ENCODE assay signal across 21 cellular contexts in genomic region chr12:64178122-64178521, GRCh38. TPM values are rescaled to one million over a fixed set of nuclear protein-coding genes. Genes with fewer than 3 reads are reported as not detected.
A peak's percentile ranks its signal among the peaks of the same experiment; 100 is the strongest.
DNase-seq lines count a peak whose midpoint lies in the region; ATAC-seq and TF ChIP-seq lines count a peak whose summit lies in the region.
"Had no signal": no experiment of that assay in that cellular context is flagged by ENCODE, and none has a peak within 500 bp of the region (broad histone marks: within the 10 kb centered on the region; RNA-seq: fewer than 3 reads in every experiment).

No MANE protein-coding gene starts in this region.

- CTCF ChIA-PET in mammary epithelial cell (lab: Charles Lee; ENCODE audit: low non-redundant PET) = no interaction called here

- H3K79me2 ChIP-seq in mammary epithelial cell (ENCODE audit: insufficient read depth, low read length) = no peaks in the 10 kb centered on the region

- H3K4me1 ChIP-seq in mammary epithelial cell (ENCODE audit: insufficient read depth, low read length) (peaks cover 39% of the 10 kb centered on the region), uterus (no peaks in the 10 kb centered on the region), spleen (peaks cover 7 to 28% (median 15%) of the 10 kb centered on the region in 6 donors)
- H3K4me1 ChIP-seq: body of pancreas, prostate gland had no signal

- ATAC-seq in HG03175 (IDR thresholded peaks at IDR 0.05; ENCODE audit: unreplicated experiment) = no peak
- ATAC-seq: body of pancreas; stimulated activated memory B cell treated with anti-CD40 and anti-IgM and Interleukin-4, amounts not matched to agents 10 μg/mL and 1 μg/mL and 100 μg/mL, for 72 hours had no signal

- dilution Hi-C loops in mammary epithelial cell (cut with HindIII; ENCODE audit: low sequenced_read_pairs) = no loop called here

- no peaks in the 10 kb centered on the region for H3K27me3 ChIP-seq in mammary epithelial cell (ENCODE audit: insufficient read depth, low read length)
- no peaks in the 10 kb centered on the region for H3K27me3 ChIP-seq in uterus
- H3K27me3 ChIP-seq in spleen (replicated peaks in 1 of 7) = no peaks in the 10 kb centered on the region
- H3K27me3 ChIP-seq: body of pancreas, MG63, vagina had no signal

- no peak overlapping the region for H3K4me3 ChIP-seq in mammary epithelial cell (replicated peaks in 1 of 3; ENCODE audit: insufficient read depth in 1 of 3, low read depth in 2 of 3, low read length in 3 of 3)
- no peak overlapping the region for H3K4me3 ChIP-seq in uterus
- H3K4me3 ChIP-seq in spleen = no peak overlapping the region
- H3K4me3 ChIP-seq: body of pancreas, MG63, prostate gland, vagina had no signal

- no TSS peak for BruUV-seq in mammary epithelial cell (replicated peaks; lab: Mats Ljungman, UMichigan)

- WGBS in mammary epithelial cell (ENCODE audit: low coverage, missing lambda C conversion rate) = 53% methylated on average over 1 of the region's 1 CpG
- WGBS in spleen, 5 donors = 62 to 86% (median 75%) methylated on average over 1 of the region's 1 CpG

- H3K9me3 ChIP-seq in mammary epithelial cell (replicated peaks; ENCODE audit: insufficient read depth, low read length) (no peaks in the 10 kb centered on the region), uterus (no peaks in the 10 kb centered on the region), spleen (no peaks in the 10 kb centered on the region)
- H3K9me3 ChIP-seq: body of pancreas, MG63, prostate gland, vagina had no signal

- intact Hi-C loops in mammary epithelial cell (cut with micrococcal nuclease) = no loop called here
- intact Hi-C loops in uterus (cut with DNase I; ENCODE audit: low total_unique reads) = no loop called here
- intact Hi-C loops in spleen (cut with DNase I; ENCODE audit: low total_unique reads) = no loop called here

- TF ChIP-seq POLR2A in uterus (IDR thresholded peaks at IDR 0.05) (no peak), spleen (IDR thresholded peaks at IDR 0.05) (no peak)

- DNase-seq in AG08396 (ENCODE audit: low spot score) (peak; percentile 36), HT1080 (ENCODE audit: low read depth) (peak; percentile 76), mammary epithelial cell (peak; percentile 53), kidney tubule cell (ENCODE audit: low spot score) (peak; percentile 59), uterus (no peak), spleen (no peak), NCI-H526 treated with DMSO at 0.1 percent for 48 hours (lab: John Stamatoyannopoulos, UW) (no peak)
- DNase-seq: activated CD4-positive, alpha-beta T cell treated with anti-CD3 and anti-CD28 coated beads for 48 hours; body of pancreas; endodermal cell; GOT3; MG63; midbrain; NCI-H2081 treated with DMSO at 0.1 percent for 48 hours; stimulated activated CD4-positive, alpha-beta T cell treated with anti-CD3 and anti-CD28 coated beads, Interleukin-2, amount 100 ng/mL, for 48 hours had no signal

- H3K36me3 ChIP-seq in mammary epithelial cell (ENCODE audit: insufficient read depth, low read length) (no peaks in the 10 kb centered on the region), uterus (no peaks in the 10 kb centered on the region), spleen (no peaks in the 10 kb centered on the region)
- H3K36me3 ChIP-seq: MG63, prostate gland, vagina had no signal

- no peak overlapping the region for H3K9ac ChIP-seq in mammary epithelial cell (ENCODE audit: insufficient read depth, low read length)

- in situ Hi-C loops in mammary epithelial cell (cut with MboI; ENCODE audit: low sequenced_read_pairs in 2 of 2) = no loop called here

- H3K4me2 ChIP-seq in mammary epithelial cell (ENCODE audit: insufficient read depth, low read depth, low read length) = peak overlapping the region; percentile 1

- H3K27ac ChIP-seq in mammary epithelial cell (ENCODE audit: insufficient read depth, low read depth, low read length) = peak overlapping the region; percentile 18
- H3K27ac ChIP-seq in uterus = no peak overlapping the region
- peak overlapping the region in 1 of 8 donors; percentile 49 for H3K27ac ChIP-seq in spleen
- H3K27ac ChIP-seq: body of pancreas, C4-2B, HL-60, prostate gland, vagina had no signal

- TF ChIP-seq CTCF in mammary epithelial cell (conservative IDR thresholded peaks at IDR 0.05 in 1 of 2, IDR thresholded peaks at IDR 0.05 in 1 of 2; ENCODE audit: extremely low read depth in 1 of 2, insufficient read depth in 1 of 2, low read depth in 1 of 2, low read length in 2 of 2) = no peak
- TF ChIP-seq CTCF in uterus (IDR thresholded peaks at IDR 0.05) = no peak
- no peak for TF ChIP-seq CTCF in spleen (IDR thresholded peaks at IDR 0.05 in 8 of 11, conservative IDR thresholded peaks at IDR 0.05 in 3 of 11)

- H2AFZ ChIP-seq in mammary epithelial cell (ENCODE audit: low read depth, low read length) = peak overlapping the region; percentile 0

- H4K20me1 ChIP-seq in mammary epithelial cell (ENCODE audit: insufficient read depth, low read length) = no peaks in the 10 kb centered on the region

RNA-seq across cellular contexts. Expression of gene KICS2, which starts 44.0 kb away (rescaled TPM):
- 7.1 and 10.7 TPM in 2 replicates for total RNA-seq in HT1080 (2014; rRNA removed; shearing (Covaris generic))
- polyA plus RNA-seq in HT1080 (2015; cell fraction: cytosol; rRNA removed) = 7.2 and 7.9 TPM in 2 replicates
- 6.9 and 7.5 TPM in 2 replicates for polyA plus RNA-seq in HT1080 (2015; cell fraction: nucleus; rRNA removed)
- total RNA-seq in mammary epithelial cell = 10 to 100 TPM; 10.7 to 14.5 TPM
- 5.1 TPM for polyA plus RNA-seq in mammary epithelial cell
- polyA minus RNA-seq in mammary epithelial cell = 12.3 TPM
- total RNA-seq in uterus = 1 to 10 TPM in 3 of 4 donors, under 1 TPM in 1; 0.51 to 9.0 (median 6.6) TPM
- 10 to 100 TPM in 6 of 7 donors, 1 to 10 TPM in 1; 9.5 to 26.2 (median 15.3) TPM for total RNA-seq in spleen
- 1 to 10 TPM; 6.6 to 8.6 (median 8.1) TPM for polyA plus RNA-seq in spleen

Comparison
In these comparisons a context has a peak if more than half of its experiments do, and no peak if none do; other contexts are left out.
1. DNase-seq: peak in AG08396 (single experiment), HT1080 (single experiment), mammary epithelial cell (single experiment) and kidney tubule cell (single experiment); none in uterus (0 of 2), spleen (single experiment) and NCI-H526 treated with DMSO at 0.1 percent for 48 hours (single experiment).